Comparison of ENCODE assay signal across 1 cellular context in the genomic region with DNA sequence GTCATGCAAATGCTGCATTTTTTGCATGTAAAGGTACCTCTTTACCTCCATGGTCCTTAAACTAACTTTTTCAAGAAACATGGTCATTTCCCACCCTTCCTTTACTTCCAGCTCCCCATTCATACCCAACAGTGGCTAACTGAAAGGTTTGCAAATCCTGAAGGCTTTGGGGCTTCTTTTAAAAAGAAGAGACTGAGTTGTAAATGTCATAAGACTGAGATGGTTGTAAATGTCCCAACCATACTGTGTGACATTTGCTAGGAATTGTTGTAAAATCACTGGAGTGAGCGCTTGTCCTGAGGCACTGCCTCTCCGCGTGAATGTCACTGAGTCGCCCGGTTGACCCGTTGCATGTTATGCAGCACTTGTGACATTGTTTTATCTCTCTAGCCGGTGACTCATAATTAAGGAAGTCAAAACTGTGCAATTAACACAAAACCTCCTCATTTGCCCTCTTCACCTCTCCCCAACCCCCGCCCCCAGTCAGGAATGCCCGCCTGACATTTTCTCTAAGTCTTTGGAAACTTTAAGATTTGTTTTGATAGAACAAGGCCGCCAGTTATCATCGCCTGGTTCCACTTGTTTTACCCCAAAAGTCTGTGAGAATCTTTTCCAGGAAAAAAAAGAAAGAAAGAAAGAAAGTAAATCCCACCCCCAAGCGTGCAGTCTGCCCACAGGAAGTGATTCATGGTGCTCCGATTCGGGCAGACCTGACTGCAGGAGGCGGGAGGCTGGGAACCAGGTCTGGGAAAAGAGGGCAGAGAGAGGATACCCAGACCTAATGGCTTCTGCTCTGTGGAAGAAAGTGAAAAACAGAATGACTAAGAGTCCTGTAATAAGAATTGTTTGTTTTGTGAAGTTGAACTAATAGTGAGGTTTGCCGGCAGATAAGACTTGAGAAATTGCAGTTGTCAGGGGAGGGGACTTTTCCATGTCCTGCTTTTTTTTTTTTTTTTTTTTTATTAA.
TF ChIP-seq lines count a peak whose summit lies in the region.

No MANE protein-coding gene starts in this region.

TF ChIP-seq in SK-N-SH, 30 proteins besides CTCF, POLR2A, EP300 and RAD21 (continued from another document):
- TF ChIP-seq, protein P1, sequence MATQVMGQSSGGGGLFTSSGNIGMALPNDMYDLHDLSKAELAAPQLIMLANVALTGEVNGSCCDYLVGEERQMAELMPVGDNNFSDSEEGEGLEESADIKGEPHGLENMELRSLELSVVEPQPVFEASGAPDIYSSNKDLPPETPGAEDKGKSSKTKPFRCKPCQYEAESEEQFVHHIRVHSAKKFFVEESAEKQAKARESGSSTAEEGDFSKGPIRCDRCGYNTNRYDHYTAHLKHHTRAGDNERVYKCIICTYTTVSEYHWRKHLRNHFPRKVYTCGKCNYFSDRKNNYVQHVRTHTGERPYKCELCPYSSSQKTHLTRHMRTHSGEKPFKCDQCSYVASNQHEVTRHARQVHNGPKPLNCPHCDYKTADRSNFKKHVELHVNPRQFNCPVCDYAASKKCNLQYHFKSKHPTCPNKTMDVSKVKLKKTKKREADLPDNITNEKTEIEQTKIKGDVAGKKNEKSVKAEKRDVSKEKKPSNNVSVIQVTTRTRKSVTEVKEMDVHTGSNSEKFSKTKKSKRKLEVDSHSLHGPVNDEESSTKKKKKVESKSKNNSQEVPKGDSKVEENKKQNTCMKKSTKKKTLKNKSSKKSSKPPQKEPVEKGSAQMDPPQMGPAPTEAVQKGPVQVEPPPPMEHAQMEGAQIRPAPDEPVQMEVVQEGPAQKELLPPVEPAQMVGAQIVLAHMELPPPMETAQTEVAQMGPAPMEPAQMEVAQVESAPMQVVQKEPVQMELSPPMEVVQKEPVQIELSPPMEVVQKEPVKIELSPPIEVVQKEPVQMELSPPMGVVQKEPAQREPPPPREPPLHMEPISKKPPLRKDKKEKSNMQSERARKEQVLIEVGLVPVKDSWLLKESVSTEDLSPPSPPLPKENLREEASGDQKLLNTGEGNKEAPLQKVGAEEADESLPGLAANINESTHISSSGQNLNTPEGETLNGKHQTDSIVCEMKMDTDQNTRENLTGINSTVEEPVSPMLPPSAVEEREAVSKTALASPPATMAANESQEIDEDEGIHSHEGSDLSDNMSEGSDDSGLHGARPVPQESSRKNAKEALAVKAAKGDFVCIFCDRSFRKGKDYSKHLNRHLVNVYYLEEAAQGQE (IDR thresholded peaks at IDR 0.05; ENCODE audit: low read depth, low read length): no peak
- TF ChIP-seq TAF1 (IDR thresholded peaks at IDR 0.05; ENCODE audit: borderline replicate concordance, low read depth, low read length) (no peak), FOXM1 (IDR thresholded peaks at IDR 0.05; ENCODE audit: low read depth) (peak; percentile 81; the same call in 1 of the 2 replicates), POLR2AphosphoS5 (IDR thresholded peaks at IDR 0.05; ENCODE audit: low read depth, low read length) (no peak; the same call in 1 of the 2 replicates), RXRA (IDR thresholded peaks at IDR 0.05; ENCODE audit: borderline replicate concordance, low read depth) (peak; percentile 95), TEAD4 (IDR thresholded peaks at IDR 0.05; ENCODE audit: borderline replicate concordance, insufficient read depth) (peak; percentile 77; the same call in 1 of the 2 replicates), CHD2 (IDR thresholded peaks at IDR 0.05; ENCODE audit: low read length, partially characterized antibody) (no peak), RCOR1 (IDR thresholded peaks at IDR 0.05; ENCODE audit: low read length) (no peak), RFX5 (IDR thresholded peaks at IDR 0.05; ENCODE audit: low read length) (no peak), MXI1 (IDR thresholded peaks at IDR 0.05; ENCODE audit: low read depth, low read length) (no peak), SMC3 (IDR thresholded peaks at IDR 0.05; ENCODE audit: low read depth, low read length) (no peak), GABPA (IDR thresholded peaks at IDR 0.05; ENCODE audit: low read depth) (no peak; the same call in 1 of the 2 replicates), YY1 (IDR thresholded peaks at IDR 0.05; ENCODE audit: low read depth) (peak; percentile 66; the same call in 1 of the 2 replicates), ELF1 (IDR thresholded peaks at IDR 0.05) (no peak), SIN3A (IDR thresholded peaks at IDR 0.05; ENCODE audit: borderline replicate concordance, low read depth, low read length) (0 out of 2 replicates have a peak, but pooled peaks have one; percentile 37), GATA2 (CRISPR knock-in tag; IDR thresholded peaks at IDR 0.05) (no peak), FOSL2 (IDR thresholded peaks at IDR 0.05; ENCODE audit: borderline replicate concordance, low read depth) (peak; percentile 88), NFIC (IDR thresholded peaks at IDR 0.05; ENCODE audit: borderline replicate concordance) (peak; percentile 70), MEF2A (IDR thresholded peaks at IDR 0.05; ENCODE audit: borderline replicate concordance, low read depth) (peak; percentile 71; the same call in 1 of the 2 replicates)
- TF ChIP-seq, protein P2, sequence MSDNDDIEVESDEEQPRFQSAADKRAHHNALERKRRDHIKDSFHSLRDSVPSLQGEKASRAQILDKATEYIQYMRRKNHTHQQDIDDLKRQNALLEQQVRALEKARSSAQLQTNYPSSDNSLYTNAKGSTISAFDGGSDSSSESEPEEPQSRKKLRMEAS (IDR thresholded peaks at IDR 0.05; ENCODE audit: low read depth): peak; percentile 49; the same call in 1 of the 2 replicates
- TF ChIP-seq, protein P3, sequence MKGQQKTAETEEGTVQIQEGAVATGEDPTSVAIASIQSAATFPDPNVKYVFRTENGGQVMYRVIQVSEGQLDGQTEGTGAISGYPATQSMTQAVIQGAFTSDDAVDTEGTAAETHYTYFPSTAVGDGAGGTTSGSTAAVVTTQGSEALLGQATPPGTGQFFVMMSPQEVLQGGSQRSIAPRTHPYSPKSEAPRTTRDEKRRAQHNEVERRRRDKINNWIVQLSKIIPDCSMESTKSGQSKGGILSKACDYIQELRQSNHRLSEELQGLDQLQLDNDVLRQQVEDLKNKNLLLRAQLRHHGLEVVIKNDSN (IDR thresholded peaks at IDR 0.05; ENCODE audit: borderline replicate concordance, low read depth): no peak
- TF ChIP-seq, protein P4, sequence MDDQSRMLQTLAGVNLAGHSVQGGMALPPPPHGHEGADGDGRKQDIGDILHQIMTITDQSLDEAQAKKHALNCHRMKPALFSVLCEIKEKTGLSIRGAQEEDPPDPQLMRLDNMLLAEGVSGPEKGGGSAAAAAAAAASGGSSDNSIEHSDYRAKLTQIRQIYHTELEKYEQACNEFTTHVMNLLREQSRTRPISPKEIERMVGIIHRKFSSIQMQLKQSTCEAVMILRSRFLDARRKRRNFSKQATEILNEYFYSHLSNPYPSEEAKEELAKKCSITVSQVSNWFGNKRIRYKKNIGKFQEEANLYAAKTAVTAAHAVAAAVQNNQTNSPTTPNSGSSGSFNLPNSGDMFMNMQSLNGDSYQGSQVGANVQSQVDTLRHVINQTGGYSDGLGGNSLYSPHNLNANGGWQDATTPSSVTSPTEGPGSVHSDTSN (IDR thresholded peaks at IDR 0.05): peak; percentile 81
- TF ChIP-seq, protein P5, sequence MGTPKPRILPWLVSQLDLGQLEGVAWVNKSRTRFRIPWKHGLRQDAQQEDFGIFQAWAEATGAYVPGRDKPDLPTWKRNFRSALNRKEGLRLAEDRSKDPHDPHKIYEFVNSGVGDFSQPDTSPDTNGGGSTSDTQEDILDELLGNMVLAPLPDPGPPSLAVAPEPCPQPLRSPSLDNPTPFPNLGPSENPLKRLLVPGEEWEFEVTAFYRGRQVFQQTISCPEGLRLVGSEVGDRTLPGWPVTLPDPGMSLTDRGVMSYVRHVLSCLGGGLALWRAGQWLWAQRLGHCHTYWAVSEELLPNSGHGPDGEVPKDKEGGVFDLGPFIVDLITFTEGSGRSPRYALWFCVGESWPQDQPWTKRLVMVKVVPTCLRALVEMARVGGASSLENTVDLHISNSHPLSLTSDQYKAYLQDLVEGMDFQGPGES (IDR thresholded peaks at IDR 0.05; ENCODE audit: low read depth, low read length): no peak
